ENCODE assay signal across 22 cellular contexts in genomic region chr4:6565691-6566431, GRCh38. TPM values are rescaled to one million over a fixed set of nuclear protein-coding genes. Genes with fewer than 3 reads are reported as not detected.
A peak's percentile ranks its signal among the peaks of the same experiment; 100 is the strongest.
DNase-seq lines count a peak whose midpoint lies in the region; ATAC-seq and TF ChIP-seq lines count a peak whose summit lies in the region.
"Had no signal": no experiment of that assay in that cellular context is flagged by ENCODE, and none has a peak within 500 bp of the region (broad histone marks: within the 10 kb centered on the region; RNA-seq: fewer than 3 reads in every experiment).

No MANE protein-coding gene starts in this region.

- no peak overlapping the region for H4K91ac ChIP-seq in neuronal stem cell (ENCODE audit: low read depth, low read length, poor library complexity)

- H4K8ac ChIP-seq in neuronal stem cell (ENCODE audit: low read depth, low read length), result no peak overlapping the region

- H3K27ac ChIP-seq in neuronal stem cell (replicated peaks; ENCODE audit: low read length), result no peak overlapping the region
- H3K27ac ChIP-seq in psoas muscle, result no peak overlapping the region
- H3K27ac ChIP-seq in coronary artery, result no peak overlapping the region
- H3K27ac ChIP-seq: SJSA1 had no signal

- H3K4me1 ChIP-seq in neuronal stem cell (ENCODE audit: control insufficient read depth in 2 of 2, insufficient read depth in 1 of 2, low read depth in 1 of 2, low read length in 2 of 2) (peaks cover 2 to 4% of the 10 kb centered on the region in 2 donors), psoas muscle (peaks cover 4% of the 10 kb centered on the region)

- no peak for TF ChIP-seq CTCF in epithelial cell of esophagus (IDR thresholded peaks at IDR 0.05; ENCODE audit: insufficient read depth, low read depth, low read length, missing control alignments)
- no peak for TF ChIP-seq CTCF in psoas muscle (IDR thresholded peaks at IDR 0.05)
- TF ChIP-seq CTCF in coronary artery (IDR thresholded peaks at IDR 0.05), result no peak

- peak; percentile 23 for DNase-seq in Right ventricle myocardium inferior (ENCODE audit: missing footprints)
- DNase-seq in cardiac septum (ENCODE audit: low spot score), result no peak
- DNase-seq in epithelial cell of esophagus (ENCODE audit: low read depth), result peak; percentile 49
- no peak for DNase-seq in neuronal stem cell (ENCODE audit: low spot score)
- DNase-seq in psoas muscle, result no peak
- DNase-seq in SKM-1 (lab: John Stamatoyannopoulos, UW; ENCODE audit: unreplicated experiment), result no peak
- DNase-seq in coronary artery (ENCODE audit: low spot score), result no peak
- DNase-seq: AML-193; DMS53; GDM1; H7; IMR-90; MV-4-11; NCI-H1105 treated with DMSO at 0.1 percent for 48 hours; NCI-H1694; NCI-H2081; NCI-H2171; NCI-H345; NCI-H524; NCI-H774; NK-92 treated with Interleukin-12 subunit alpha and Interleukin-12 subunit beta, amount 100 ng/mL, for 24 hours had no signal

- H3K4me3 ChIP-seq in epithelial cell of esophagus (ENCODE audit: low read length) (no peak overlapping the region), neuronal stem cell (ENCODE audit: low read length in 2 of 2) (no peak overlapping the region), psoas muscle (no peak overlapping the region), coronary artery (no peak overlapping the region)
- H3K4me3 ChIP-seq: SJSA1 had no signal

- no peak overlapping the region for H3K4ac ChIP-seq in neuronal stem cell (ENCODE audit: low read length)

- intact Hi-C loops in Right ventricle myocardium inferior (cut with DNase I) (no loop called here), cardiac septum (cut with DNase I) (no loop called here), psoas muscle (cut with DNase I) (loop anchor here in 1 of 2 donors (10.0 kb wide), 1 partner anchor 301 kb away; the partner anchor contains the start of gene WFS1)

- no peaks in the 10 kb centered on the region for H3K36me3 ChIP-seq in neuronal stem cell (replicated peaks in 1 of 2; ENCODE audit: control insufficient read depth in 2 of 2, insufficient read depth in 2 of 2, low read length in 2 of 2)
- H3K36me3 ChIP-seq in psoas muscle (ENCODE audit: insufficient read depth in 1 of 2, low read depth in 1 of 2), result no peaks in the 10 kb centered on the region
- H3K36me3 ChIP-seq: SJSA1 had no signal

- peaks cover 0 to 1% of the 10 kb centered on the region in 2 donors for H3K9me3 ChIP-seq in neuronal stem cell (replicated peaks in 1 of 2; ENCODE audit: control insufficient read depth in 2 of 2, insufficient read depth in 1 of 2, low read depth in 1 of 2, low read length in 2 of 2)
- H3K9me3 ChIP-seq in psoas muscle, result no peaks in the 10 kb centered on the region
- H3K9me3 ChIP-seq: SJSA1 had no signal

- H3K23ac ChIP-seq in neuronal stem cell (ENCODE audit: low read depth, low read length, poor library complexity), result peak overlapping the region; percentile 34

- H2AK5ac ChIP-seq in neuronal stem cell (ENCODE audit: low read depth, low read length), result no peak overlapping the region

- H3K79me1 ChIP-seq in neuronal stem cell (ENCODE audit: low read depth, low read length), result no peaks in the 10 kb centered on the region

- no peak overlapping the region for H2BK12ac ChIP-seq in neuronal stem cell (ENCODE audit: low read length)

- peaks cover 24 to 74% (median 52%) of the 10 kb centered on the region in 3 experiments for H3K27me3 ChIP-seq in neuronal stem cell (ENCODE audit: control insufficient read depth in 3 of 3, insufficient read depth in 3 of 3, low read depth in 1 of 3, low read length in 3 of 3)
- peaks cover 0 to 55% (median 26%) of the 10 kb centered on the region in 3 donors for H3K27me3 ChIP-seq in psoas muscle (ENCODE audit: insufficient read depth in 3 of 3, low read length in 2 of 3)

- no peak for ATAC-seq in Right ventricle myocardium inferior
- ATAC-seq in psoas muscle, result no peak

- H3K14ac ChIP-seq in neuronal stem cell (ENCODE audit: low read length), result no peak overlapping the region

- H3K9ac ChIP-seq in neuronal stem cell (ENCODE audit: low read depth, low read length, poor library complexity), result no peak overlapping the region

- H2BK15ac ChIP-seq in neuronal stem cell (ENCODE audit: low read length), result no peak overlapping the region

- no peak overlapping the region for H2BK120ac ChIP-seq in neuronal stem cell (ENCODE audit: low read depth, low read length)

- no peak overlapping the region for H2AFZ ChIP-seq in neuronal stem cell (ENCODE audit: low read length)

- H2BK5ac ChIP-seq in neuronal stem cell (ENCODE audit: low read length), result no peak overlapping the region

- WGBS in neuronal stem cell (ENCODE audit: extremely low coverage in 2 of 2, insufficient read length in 2 of 2, insufficient replicate concordance in 1 of 2), 2 donors, result no CpG with 5 or more reads among the region's 16 CpGs
- 56 to 64% (median 62%) methylated on average over 16 of the region's 16 CpGs for WGBS in psoas muscle, 3 donors

- H3K4me2 ChIP-seq in neuronal stem cell (ENCODE audit: insufficient read depth, low read length, poor library complexity, severe bottlenecking), result no peak overlapping the region

- no peak overlapping the region for H3K18ac ChIP-seq in neuronal stem cell (ENCODE audit: low read length)

RNA-seq across cellular contexts. Expression of gene MAN2B2, which starts 9.1 kb away (rescaled TPM):
- total RNA-seq in Right ventricle myocardium inferior (17.8 TPM), cardiac septum (18.6 TPM), psoas muscle (1 to 10 TPM; 3.0 to 6.6 (median 3.9) TPM)
- polyA plus RNA-seq in neuronal stem cell (2013, experiment 1 of 2), result 3.9 TPM
- 4.0 TPM for polyA plus RNA-seq in neuronal stem cell (2013, experiment 2 of 2)
- 1 to 10 TPM; 1.8 to 3.2 (median 2.7) TPM for polyA plus RNA-seq in psoas muscle

Comparison
In these comparisons a context has a peak if more than half of its experiments do, and no peak if none do; other contexts are left out.
1. DNase-seq: peak in Right ventricle myocardium inferior (single experiment) and epithelial cell of esophagus (single experiment); none in cardiac septum (single experiment), neuronal stem cell (single experiment), psoas muscle (0 of 2), SKM-1 (single experiment) and coronary artery (single experiment).